In genomic region chr12:2212971-2213869, GRCh38 we compare ENCODE assay signal across 1 cellular context.
TF ChIP-seq lines count a peak whose summit lies in the region.

No MANE protein-coding gene starts in this region.

TF ChIP-seq in HEK293, 187 proteins besides CTCF, POLR2A, EP300 and RAD21 (continued from another document):
- TF ChIP-seq HIC1 (tag by site-specific recombination; IDR thresholded peaks at IDR 0.05) (no peak), REST (tag by site-specific recombination; IDR thresholded peaks at IDR 0.05) (no peak), ZFHX2 (tag by site-specific recombination; conservative IDR thresholded peaks at IDR 0.05) (no peak), ZNF555 (tag by site-specific recombination; conservative IDR thresholded peaks at IDR 0.05) (no peak), TRIM28 (IDR thresholded peaks at IDR 0.05; ENCODE audit: borderline replicate concordance, low read length) (0 out of 2 replicates have a peak, but pooled peaks have one; percentile 31), MYNN (tag by site-specific recombination; IDR thresholded peaks at IDR 0.05; ENCODE audit: borderline replicate concordance) (0 out of 2 replicates have a peak, but pooled peaks have one; percentile 39)
